Comparison of ENCODE assay signal across 9 cellular contexts in the genomic region with DNA sequence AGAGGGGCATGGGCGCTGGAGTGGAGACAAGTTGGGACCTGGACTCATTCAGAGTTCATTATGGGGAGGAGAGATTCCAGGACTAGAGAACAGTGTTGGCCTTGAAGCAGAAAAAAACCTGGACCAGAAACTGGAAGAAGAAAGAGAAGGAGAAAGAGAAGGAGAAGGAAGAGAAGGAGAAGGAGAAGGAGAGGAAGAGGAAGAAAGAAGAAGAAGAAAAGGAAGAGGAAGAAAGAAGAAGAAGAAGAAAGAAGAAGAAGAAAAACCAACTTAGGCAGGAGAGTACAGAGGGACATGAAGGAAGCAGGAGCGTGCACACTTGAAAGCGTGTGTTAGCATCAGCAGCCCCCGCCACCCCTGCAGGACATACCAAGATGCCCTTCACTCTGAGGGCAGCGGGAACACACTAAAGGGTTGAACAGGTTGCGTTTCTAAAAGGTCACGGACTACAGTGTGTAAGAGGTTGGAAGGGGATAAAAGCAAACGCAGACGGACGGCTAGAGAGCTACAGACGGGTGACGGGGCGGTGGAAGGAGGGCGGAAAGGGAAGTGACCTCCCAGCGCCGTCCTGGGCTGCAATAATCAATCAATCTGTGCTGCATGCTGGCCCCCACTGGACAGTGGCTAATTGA.
DNase-seq lines count a peak whose midpoint lies in the region; ATAC-seq, FAIRE-seq and TF ChIP-seq lines count a peak whose summit lies in the region.
"Had no signal": no experiment of that assay in that cellular context is flagged by ENCODE, and none has a peak within 500 bp of the region (broad histone marks: within the 10 kb centered on the region; RNA-seq: fewer than 3 reads in every experiment).

No MANE protein-coding gene starts in this region.

- 15 to 18% methylated on average over 16 of the region's 16 CpGs for WGBS in heart right ventricle, 2 donors

- FAIRE-seq in urothelium cell line (lab: Jason Lieb, UNC) = peak; percentile 37
- FAIRE-seq: TTC549 had no signal

- no peaks in the 10 kb centered on the region for H3K36me3 Mint-ChIP-seq in activated naive CD8-positive, alpha-beta T cell treated with anti-CD3 and anti-CD28 coated beads for 36 hours
- no peaks in the 10 kb centered on the region for H3K36me3 Mint-ChIP-seq in memory B cell

- H3K36me3 ChIP-seq in heart right ventricle = no peaks in the 10 kb centered on the region

- intact Hi-C loops in heart right ventricle (cut with DNase I) (no loop called here), Right ventricle myocardium inferior (cut with DNase I) (no loop called here)

- peaks cover 0 to 12% (median 5%) of the 10 kb centered on the region in 9 donors for H3K4me1 ChIP-seq in heart right ventricle

- peak in 3 of 8 donors; percentile 17 to 24 (median 24) for ATAC-seq in heart right ventricle
- no peak for ATAC-seq in Right ventricle myocardium inferior
- no peak for ATAC-seq in memory B cell (ENCODE audit: low read depth)
- ATAC-seq in HG03571 (IDR thresholded peaks at IDR 0.05; ENCODE audit: unreplicated experiment) = no peak

- peaks cover 0 to 3% (median 0%) of the 10 kb centered on the region in 11 donors for H3K9me3 ChIP-seq in heart right ventricle

- peaks cover 0 to 66% (median 52%) of the 10 kb centered on the region in 7 donors for H3K27me3 ChIP-seq in heart right ventricle

- DNase-seq in heart right ventricle (no peak), Right ventricle myocardium inferior (ENCODE audit: missing footprints) (no peak), memory B cell (ENCODE audit: low spot score in 2 of 2) (no peak), urothelium cell line (ENCODE audit: low spot score) (no peak), DMS114 treated with DMSO at 0.1 percent for 48 hours (lab: John Stamatoyannopoulos, UW; ENCODE audit: unreplicated experiment) (no peak)
- no peak for DNase-seq in activated naive CD8-positive, alpha-beta T cell treated with anti-CD3 and anti-CD28 coated beads for 36 hours
- no peak for DNase-seq in activated CD4-positive, alpha-beta T cell treated with anti-CD3 and anti-CD28 coated beads, Interleukin-2, amount 50 U/mL, for 1 hour

- H3K27ac Mint-ChIP-seq in activated naive CD8-positive, alpha-beta T cell treated with anti-CD3 and anti-CD28 coated beads for 36 hours = no peak overlapping the region
- no peak overlapping the region for H3K27ac Mint-ChIP-seq in memory B cell

- peak overlapping the region; percentile 56 for H3K4me3 Mint-ChIP-seq in activated naive CD8-positive, alpha-beta T cell treated with anti-CD3 and anti-CD28 coated beads for 36 hours
- peak overlapping the region; percentile 19 for H3K4me3 Mint-ChIP-seq in memory B cell

- no peak overlapping the region for H3K27ac ChIP-seq in heart right ventricle

- no peak for TF ChIP-seq CTCF in heart right ventricle (IDR thresholded peaks at IDR 0.05)

- H3K9me3 Mint-ChIP-seq in activated naive CD8-positive, alpha-beta T cell treated with anti-CD3 and anti-CD28 coated beads for 36 hours = no peaks in the 10 kb centered on the region
- H3K9me3 Mint-ChIP-seq in memory B cell = no peaks in the 10 kb centered on the region

- H3K4me3 ChIP-seq in heart right ventricle = peak overlapping the region; percentile 14 to 51 (median 43)

- peaks cover 6% of the 10 kb centered on the region for H3K4me1 Mint-ChIP-seq in activated naive CD8-positive, alpha-beta T cell treated with anti-CD3 and anti-CD28 coated beads for 36 hours
- H3K4me1 Mint-ChIP-seq in memory B cell = peaks cover 7% of the 10 kb centered on the region

- peaks cover 40% of the 10 kb centered on the region for H3K27me3 Mint-ChIP-seq in activated naive CD8-positive, alpha-beta T cell treated with anti-CD3 and anti-CD28 coated beads for 36 hours
- peaks cover 19% of the 10 kb centered on the region for H3K27me3 Mint-ChIP-seq in memory B cell
